1 cellular context compared by ENCODE assay signal in genomic region chr16:58533751-58534470, GRCh38.
TF ChIP-seq lines count a peak whose summit lies in the region.

No MANE protein-coding gene starts in this region.

TF ChIP-seq in HepG2, 621 proteins besides CTCF, POLR2A, EP300 and RAD21:
- TF ChIP-seq PTBP1 (IDR thresholded peaks at IDR 0.05; ENCODE audit: low read depth, low read length, poor library complexity, severe bottlenecking) (no peak), RBM22 (optimal IDR thresholded peaks at IDR 0.05; ENCODE audit: low read length) (peak; percentile 81)
